21 cellular contexts compared by ENCODE assay signal in the genomic region with DNA sequence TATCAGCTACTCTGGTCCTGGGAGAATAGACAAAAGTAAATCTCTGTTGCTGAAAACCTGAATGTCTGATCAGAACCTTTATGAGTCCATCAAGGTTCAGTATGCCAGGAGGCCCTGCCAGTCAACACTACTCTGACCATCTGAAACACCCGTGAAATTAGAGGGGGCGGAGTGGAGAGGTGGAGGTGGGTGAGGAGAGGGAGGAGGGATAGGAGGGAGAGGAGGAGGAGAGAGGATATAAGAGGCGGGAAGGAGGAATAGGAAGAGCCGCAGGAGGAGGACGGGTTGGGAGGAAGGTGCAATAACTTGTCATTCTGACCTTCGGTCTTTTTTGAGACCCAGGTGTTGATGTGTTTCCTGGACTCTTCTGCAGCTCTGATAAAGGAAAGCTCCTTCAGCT.
"Had no signal": no experiment of that assay in that cellular context is flagged by ENCODE, and none has a peak within 500 bp of the region (broad histone marks: within the 10 kb centered on the region; RNA-seq: fewer than 3 reads in every experiment).

No MANE protein-coding gene starts in this region.

- H3K4me1 ChIP-seq: colonic mucosa had no signal

- H3K4me3 Mint-ChIP-seq: activated CD4-positive, alpha-beta T cell treated with anti-CD3 and anti-CD28 coated beads, Interleukin-2, amount 10 ng/mL, durations not matched to agents 7 days and 5 days; mesothelial cell of epicardium; neural crest cell; stimulated activated effector memory CD8-positive, alpha-beta T cell treated with anti-CD3 and anti-CD28 coated beads, Interleukin-12 subunit alpha, Interleukin-12 subunit beta, amount 100 ng/mL, for 72 hours had no signal

- H3K27me3 ChIP-seq: brain microvascular endothelial cell, colonic mucosa, ovary had no signal

- H3K27me3 Mint-ChIP-seq: activated CD4-positive, alpha-beta T cell treated with anti-CD3 and anti-CD28 coated beads, Interleukin-2, amount 10 ng/mL, durations not matched to agents 7 days and 5 days had no signal

- H3K4me3 ChIP-seq: colonic mucosa, lower lobe of right lung, ovary, thoracic aorta had no signal

- H3K36me3 ChIP-seq: colonic mucosa, ovary had no signal

- H3K27ac ChIP-seq: brain microvascular endothelial cell, colonic mucosa, lower lobe of right lung, ovary, thoracic aorta had no signal

- H3K9me3 Mint-ChIP-seq: activated CD4-positive, alpha-beta T cell treated with anti-CD3 and anti-CD28 coated beads, Interleukin-2, amount 10 ng/mL, durations not matched to agents 7 days and 5 days; mesothelial cell of epicardium; neural crest cell; stimulated activated effector memory CD8-positive, alpha-beta T cell treated with anti-CD3 and anti-CD28 coated beads, Interleukin-12 subunit alpha, Interleukin-12 subunit beta, amount 100 ng/mL, for 72 hours had no signal

- H3K27ac Mint-ChIP-seq: activated CD4-positive, alpha-beta T cell treated with anti-CD3 and anti-CD28 coated beads, Interleukin-2, amount 10 ng/mL, durations not matched to agents 7 days and 5 days; mesothelial cell of epicardium had no signal

- ATAC-seq: lower lobe of right lung; sciatic nerve; stimulated activated effector memory CD8-positive, alpha-beta T cell treated with anti-CD3 and anti-CD28 coated beads, Interleukin-12 subunit alpha, Interleukin-12 subunit beta, amount 100 ng/mL, for 72 hours had no signal

- H3K9me3 ChIP-seq: colonic mucosa, lower lobe of right lung, ovary, thoracic aorta had no signal

- DNase-seq: activated CD4-positive, alpha-beta T cell treated with anti-CD3 and anti-CD28 coated beads, Interleukin-2, amount 10 ng/mL, durations not matched to agents 7 days and 5 days; activated CD4-positive, CD25-positive, alpha-beta regulatory T cell; activated CD8-positive, alpha-beta memory T cell treated with anti-CD3 and anti-CD28 coated beads for 24 hours; activated CD8-positive, alpha-beta memory T cell treated with anti-CD3 and anti-CD28 coated beads, Interleukin-2, amount 50 U/mL, for 48 hours; activated gamma-delta T cell; aorta; brain microvascular endothelial cell; central memory CD4-positive, alpha-beta T cell; colonic mucosa; foreskin melanocyte; glutamatergic neuron; hypothalamus; islet precursor cell; lower lobe of right lung; ovary; stimulated activated CD4-positive, alpha-beta T cell treated with anti-CD3 and anti-CD28 coated beads, Interleukin-4, amount 100 ng/mL, for 24 hours had no signal
